ENCODE assay signal across 32 cellular contexts in the genomic region with DNA sequence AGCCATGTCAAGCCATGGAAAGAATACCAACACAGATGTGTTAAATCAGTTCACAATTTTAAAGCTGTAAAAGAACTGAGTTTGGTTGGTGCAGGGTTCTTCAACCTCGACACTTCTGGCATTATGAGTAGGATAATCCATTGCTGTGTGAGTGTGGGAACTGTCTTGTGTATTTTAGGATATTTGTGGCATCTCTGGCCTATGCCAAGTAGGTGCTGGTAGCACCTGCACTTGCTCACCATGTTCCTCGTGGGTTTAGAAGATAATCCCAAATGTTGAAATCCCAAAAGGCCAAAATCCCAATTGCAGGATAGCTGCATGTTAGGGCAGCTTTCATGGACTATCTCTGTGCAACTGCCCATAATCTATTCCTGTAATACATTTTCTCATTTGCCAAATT. TPM values are rescaled to one million over a fixed set of nuclear protein-coding genes. Genes with fewer than 3 reads are reported as not detected.
"Had no signal": no experiment of that assay in that cellular context is flagged by ENCODE, and none has a peak within 500 bp of the region (broad histone marks: within the 10 kb centered on the region; RNA-seq: fewer than 3 reads in every experiment).

No MANE protein-coding gene starts in this region.

- H3K4me3 ChIP-seq: adrenal gland, ascending aorta, esophagus muscularis mucosa, hepatocyte, left lung, lung, pancreas, psoas muscle, right atrium auricular region, thoracic aorta, upper lobe of left lung had no signal

- H3K4me2 ChIP-seq: hepatocyte had no signal

- FAIRE-seq: frontal cortex, pancreas, TTC549 had no signal

- H3K27me3 ChIP-seq: adrenal gland, ascending aorta, brain microvascular endothelial cell, esophagus muscularis mucosa, hepatocyte, left lung, pancreas, right atrium auricular region, upper lobe of left lung had no signal

- H3K4me3 Mint-ChIP-seq: stimulated activated naive B cell treated with anti-CD40 and anti-IgM and Interleukin-4, amounts not matched to agents 10 μg/mL and 1 μg/mL and 100 μg/mL, for 72 hours; T-cell had no signal

- H3K9me3 Mint-ChIP-seq: naive B cell; stimulated activated naive B cell treated with anti-CD40 and anti-IgM and Interleukin-4, amounts not matched to agents 10 μg/mL and 1 μg/mL and 100 μg/mL, for 72 hours; T-cell had no signal

- H3K27me3 Mint-ChIP-seq: naive B cell; stimulated activated naive B cell treated with anti-CD40 and anti-IgM and Interleukin-4, amounts not matched to agents 10 μg/mL and 1 μg/mL and 100 μg/mL, for 72 hours; T-cell had no signal

- DNase-seq: activated CD4-positive, alpha-beta T cell treated with anti-CD3 and anti-CD28 coated beads for 1 hour; activated CD4-positive, alpha-beta T cell treated with anti-CD3 and anti-CD28 coated beads, Interleukin-2, amount 50 U/mL, for 1 hour; activated CD8-positive, alpha-beta memory T cell treated with anti-CD3 and anti-CD28 coated beads for 24 hours; activated CD8-positive, alpha-beta memory T cell treated with anti-CD3 and anti-CD28 coated beads, Interleukin-2, amount 50 U/mL, for 4 hours; activated gamma-delta T cell; activated naive CD4-positive, alpha-beta T cell treated with anti-CD3 and anti-CD28 coated beads, Interleukin-2, amount 50 U/mL, for 16 hours; adrenal gland; brain microvascular endothelial cell; caudate nucleus; dermis blood vessel endothelial cell; effector memory CD4-positive, alpha-beta T cell; glutamatergic neuron; kidney glomerular epithelial cell; left lung; naive B cell; pancreas; psoas muscle; stimulated activated CD8-positive, alpha-beta memory T cell treated with anti-CD3 and anti-CD28 coated beads, Interleukin-4, amount 100 ng/mL, for 48 hours; stimulated activated naive B cell treated with anti-CD40 and anti-IgM and Interleukin-4, amounts not matched to agents 10 μg/mL and 1 μg/mL and 100 μg/mL, for 72 hours; T-cell; upper lobe of left lung had no signal

- ATAC-seq: left lung; pancreas; psoas muscle; stimulated activated naive B cell treated with anti-CD40 and anti-IgM and Interleukin-4, amounts not matched to agents 10 μg/mL and 1 μg/mL and 100 μg/mL, for 72 hours; T-cell had no signal

- H3K27ac ChIP-seq: adrenal gland, ascending aorta, brain microvascular endothelial cell, esophagus muscularis mucosa, hepatocyte, left lung, pancreas, psoas muscle, right atrium auricular region, thoracic aorta, upper lobe of left lung had no signal

- H3K36me3 ChIP-seq: adrenal gland, ascending aorta, brain microvascular endothelial cell, left lung, pancreas, right atrium auricular region, thoracic aorta had no signal

- H2AFZ ChIP-seq: hepatocyte had no signal

- H3K9me3 ChIP-seq: adrenal gland, ascending aorta, esophagus muscularis mucosa, left lung, pancreas, psoas muscle, right atrium auricular region, thoracic aorta, upper lobe of left lung had no signal

RNA-seq across cellular contexts. Expression of a gene that starts 15.8 kb away (rescaled TPM):
- total RNA-seq: ascending aorta, dermis blood vessel endothelial cell, frontal cortex, hepatocyte, mesenteric fat pad, T-cell, thoracic aorta, upper lobe of left lung had no signal
- polyA plus RNA-seq: lung, pancreas had no signal

RNA-seq across cellular contexts. Expression of a gene that starts 35.4 kb away (rescaled TPM):
- total RNA-seq: ascending aorta, dermis blood vessel endothelial cell, esophagus muscularis mucosa, frontal cortex, hepatocyte, left lung, mucosa of gallbladder, right atrium auricular region, skeletal muscle tissue, thoracic aorta, upper lobe of left lung had no signal
- polyA plus RNA-seq: adrenal gland, lung, pancreas, psoas muscle had no signal
